12 cellular contexts compared by ENCODE assay signal in the genomic region with DNA sequence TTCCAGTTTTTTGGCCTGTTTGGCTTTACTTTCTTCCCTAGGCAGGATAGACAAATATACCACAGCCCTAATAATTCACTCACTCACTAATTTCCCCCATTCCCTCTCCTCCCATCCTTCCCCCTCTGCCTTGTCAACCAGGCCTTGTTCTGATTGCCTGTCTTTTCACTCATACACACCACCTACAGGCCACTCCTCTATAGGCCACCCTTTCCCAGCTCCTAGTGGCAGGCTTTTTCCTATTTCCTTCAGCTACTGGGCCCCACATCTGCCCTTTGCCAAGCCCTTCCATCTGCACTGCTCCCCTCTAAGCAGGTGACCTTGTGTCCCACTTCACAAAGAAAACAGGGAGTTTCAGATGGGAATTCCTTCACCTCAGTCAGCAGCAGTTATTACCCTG. TPM values are rescaled to one million over a fixed set of nuclear protein-coding genes. Genes with fewer than 3 reads are reported as not detected.
DNase-seq lines count a peak whose midpoint lies in the region; TF ChIP-seq lines count a peak whose summit lies in the region.
"Had no signal": no experiment of that assay in that cellular context is flagged by ENCODE, and none has a peak within 500 bp of the region (broad histone marks: within the 10 kb centered on the region; RNA-seq: fewer than 3 reads in every experiment).

No MANE protein-coding gene starts in this region.

- H3K9ac ChIP-seq in Karpas-422 (ENCODE audit: low read length): no peak overlapping the region

- no peak overlapping the region for H3K27ac ChIP-seq in C4-2B
- no peak overlapping the region for H3K27ac ChIP-seq in WERI-Rb-1
- H3K27ac ChIP-seq in Karpas-422 (ENCODE audit: low read length): no peak overlapping the region

- DNase-seq in HCEC 1CT (peak; percentile 17), WERI-Rb-1 (peak; percentile 8), iPS-NIHi7 (ENCODE audit: extremely low spot score) (peak; percentile 66), posterior vena cava (ENCODE audit: low spot score) (no peak), NCI-H524 treated with DMSO at 0.1 percent for 48 hours (lab: John Stamatoyannopoulos, UW) (no peak), immature natural killer cell (no peak), Karpas-422 (no peak)
- DNase-seq: cortex of kidney; IMR-90; NCI-H526 treated with DMSO at 0.1 percent for 48 hours; stimulated activated naive CD8-positive, alpha-beta T cell treated with anti-CD3 and anti-CD28 coated beads, Interleukin-15, amount 100 ng/mL, for 72 hours had no signal

- no peak overlapping the region for H3K4me3 Mint-ChIP-seq in immature natural killer cell
- H3K4me3 Mint-ChIP-seq: stimulated activated naive CD8-positive, alpha-beta T cell treated with anti-CD3 and anti-CD28 coated beads, Interleukin-15, amount 100 ng/mL, for 72 hours had no signal

- H3K27ac Mint-ChIP-seq in immature natural killer cell: no peak overlapping the region

- H3K9me3 Mint-ChIP-seq in immature natural killer cell: peaks cover 0 to 9% (median 1%) of the 10 kb centered on the region in 6 donors

- H3K9me3 ChIP-seq in WERI-Rb-1 (ENCODE audit: severe bottlenecking) (no peaks in the 10 kb centered on the region), Karpas-422 (ENCODE audit: low read length) (no peaks in the 10 kb centered on the region)

- H3K36me3 ChIP-seq in WERI-Rb-1 (no peaks in the 10 kb centered on the region), Karpas-422 (ENCODE audit: insufficient read depth, low read length) (no peaks in the 10 kb centered on the region)

- H4K20me1 ChIP-seq in Karpas-422 (ENCODE audit: insufficient read depth, low read depth, low read length): no peaks in the 10 kb centered on the region

- peak; percentile 28 for TF ChIP-seq CTCF in C4-2B (conservative IDR thresholded peaks at IDR 0.05)
- peak; percentile 38 for TF ChIP-seq CTCF in WERI-Rb-1 (IDR thresholded peaks at IDR 0.05; ENCODE audit: low read depth, low read length)

- no peaks in the 10 kb centered on the region for H3K79me2 ChIP-seq in Karpas-422 (ENCODE audit: low read length)

- intact Hi-C loops in posterior vena cava (cut with DNase I): no loop called here

- H3K9me2 ChIP-seq in Karpas-422 (replicated peaks; ENCODE audit: insufficient read depth, low read length): no peaks in the 10 kb centered on the region

- peaks cover 5 to 8% (median 7%) of the 10 kb centered on the region in 3 donors for H3K27me3 Mint-ChIP-seq in immature natural killer cell (ENCODE audit: low read depth in 3 of 3)

- no peaks in the 10 kb centered on the region for H3K4me1 Mint-ChIP-seq in immature natural killer cell
- H3K4me1 Mint-ChIP-seq: stimulated activated naive CD8-positive, alpha-beta T cell treated with anti-CD3 and anti-CD28 coated beads, Interleukin-15, amount 100 ng/mL, for 72 hours had no signal

- H3K36me3 Mint-ChIP-seq in immature natural killer cell: no peaks in the 10 kb centered on the region

- H3K27me3 ChIP-seq in WERI-Rb-1 (ENCODE audit: insufficient read depth, low read depth, severe bottlenecking) (no peaks in the 10 kb centered on the region), Karpas-422 (ENCODE audit: low read length) (no peaks in the 10 kb centered on the region)

- H3K4me2 ChIP-seq in Karpas-422 (ENCODE audit: low read depth, low read length, poor library complexity, severe bottlenecking): no peak overlapping the region

- H3K4me3 ChIP-seq in WERI-Rb-1 (ENCODE audit: low read depth, low read length): no peak overlapping the region
- no peak overlapping the region for H3K4me3 ChIP-seq in Karpas-422 (ENCODE audit: low read length)

- H2AFZ ChIP-seq in Karpas-422 (ENCODE audit: low read length): no peak overlapping the region

- H3K4me1 ChIP-seq in Karpas-422 (ENCODE audit: low read length): no peaks in the 10 kb centered on the region

RNA-seq across cellular contexts. Expression of a gene that starts 59.8 kb away (rescaled TPM):
- total RNA-seq in posterior vena cava: 10 to 100 TPM; 25.0 to 30.0 TPM
- 1 to 10 TPM; 8.4 to 9.3 (median 9.3) TPM for polyA plus RNA-seq in immature natural killer cell
- total RNA-seq in Karpas-422 (2014; rRNA removed; shearing (Covaris generic); ENCODE audit: low replicate concordance): 9.7 and 12.3 TPM in 2 replicates

Comparison
In these comparisons a context has a peak if more than half of its experiments do, and no peak if none do; other contexts are left out.
1. DNase-seq: peak in HCEC 1CT (single experiment), WERI-Rb-1 (single experiment) and iPS-NIHi7 (single experiment); none in posterior vena cava (single experiment), NCI-H524 treated with DMSO at 0.1 percent for 48 hours (single experiment), immature natural killer cell (0 of 3) and Karpas-422 (single experiment).